1 cellular context compared by ENCODE assay signal in the genomic region with DNA sequence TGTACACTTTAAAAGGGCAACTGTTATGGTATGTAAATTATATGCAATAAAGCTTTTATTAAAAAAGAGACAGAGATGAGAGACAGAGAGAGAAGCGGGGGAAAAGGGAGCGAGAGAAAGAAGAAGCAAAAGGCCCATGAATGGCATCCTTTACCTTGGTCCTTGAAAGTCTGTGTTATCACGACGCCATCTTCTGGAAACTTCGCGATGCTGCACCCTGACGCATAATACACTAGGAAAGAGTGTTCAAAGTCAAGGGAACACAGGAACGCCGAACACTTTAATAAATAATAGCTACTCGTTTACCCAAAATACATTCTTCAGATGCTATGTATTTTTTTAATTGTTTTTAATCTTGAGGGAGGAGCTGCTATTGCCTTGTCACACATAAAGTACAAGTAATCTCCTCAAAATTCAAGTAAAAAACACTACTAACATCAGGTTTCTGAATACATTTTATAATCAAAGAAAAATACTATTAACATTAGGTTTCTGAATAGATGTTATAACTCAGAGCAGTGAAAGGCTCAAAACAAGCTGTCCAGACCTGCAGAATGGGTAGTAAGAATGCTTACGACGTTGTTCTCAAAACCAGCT.
TF ChIP-seq lines count a peak whose summit lies in the region.

No MANE protein-coding gene starts in this region.

TF ChIP-seq in GM12878, 131 proteins besides CTCF, POLR2A, EP300 and RAD21:
- TF ChIP-seq SREBF2 (IDR thresholded peaks at IDR 0.05; ENCODE audit: low read length) (no peak), SMC3 (IDR thresholded peaks at IDR 0.05; ENCODE audit: borderline replicate concordance, low read length) (peak; percentile 61; the same call in 1 of the 2 replicates)
TF ChIP-seq in GM12878: peak in this region for 1.
